Comparison of ENCODE assay signal across 26 cellular contexts in the genomic region with DNA sequence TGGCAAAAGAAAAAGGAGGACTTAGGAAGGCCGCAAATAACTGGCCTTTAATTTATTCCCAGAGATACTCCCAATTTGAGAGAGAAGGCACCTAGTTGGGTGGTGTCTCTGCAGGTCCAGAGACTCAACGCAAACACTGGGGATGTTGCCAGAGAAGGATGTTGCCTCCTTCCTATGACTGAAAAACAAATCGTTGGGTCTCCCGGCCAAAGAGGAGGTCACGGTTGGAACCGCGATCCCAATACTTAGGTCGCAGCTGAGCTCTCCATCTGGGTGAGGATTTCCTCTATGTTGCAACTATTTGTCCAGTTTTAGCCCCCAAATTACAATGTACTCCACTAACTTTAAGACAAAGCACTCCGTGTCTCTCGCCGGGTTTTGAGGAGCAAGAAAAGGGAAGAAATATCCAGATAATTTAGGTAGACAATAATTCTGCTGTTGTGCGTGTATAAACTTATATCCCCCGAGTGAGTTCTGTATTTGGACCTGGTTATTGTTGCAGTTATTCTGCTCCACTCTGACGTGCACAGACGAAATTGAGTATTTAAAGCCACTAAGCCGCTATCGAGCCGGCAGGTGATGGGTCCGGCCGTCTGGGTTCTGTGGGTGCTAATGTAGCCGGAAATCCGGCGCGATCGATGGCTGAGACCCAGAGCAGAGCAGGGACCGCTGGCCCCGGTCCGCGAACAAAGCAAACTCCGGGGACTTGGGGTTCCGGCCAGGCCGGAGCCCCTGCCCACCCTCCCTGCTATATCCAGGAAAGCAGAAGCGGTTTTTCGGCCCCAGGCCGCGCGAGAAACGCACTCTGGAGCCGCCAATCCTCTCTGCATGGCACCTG. TPM values are rescaled to one million over a fixed set of nuclear protein-coding genes. Genes with fewer than 3 reads are reported as not detected.
DNase-seq lines count a peak whose midpoint lies in the region; ATAC-seq, FAIRE-seq and TF ChIP-seq lines count a peak whose summit lies in the region.
"Had no signal": no experiment of that assay in that cellular context is flagged by ENCODE, and none has a peak within 500 bp of the region (broad histone marks: within the 10 kb centered on the region; RNA-seq: fewer than 3 reads in every experiment).

No MANE protein-coding gene starts in this region.

- H3K36me3 ChIP-seq in HepG2 (replicated peaks in 1 of 2; ENCODE audit: control insufficient read depth in 1 of 2, insufficient read depth in 2 of 2, low read length in 2 of 2) = no peaks in the 10 kb centered on the region
- H3K36me3 ChIP-seq in right lobe of liver = no peaks in the 10 kb centered on the region
- H3K36me3 ChIP-seq in tibial artery = no peaks in the 10 kb centered on the region
- H3K36me3 ChIP-seq in mucosa of descending colon (ENCODE audit: low read depth) = no peaks in the 10 kb centered on the region
- H3K36me3 ChIP-seq: neural progenitor cell had no signal

- peaks cover 17% of the 10 kb centered on the region for H3K4me1 Mint-ChIP-seq in activated naive CD8-positive, alpha-beta T cell treated with anti-CD3 and anti-CD28 coated beads, Interleukin-2, amount 50 U/mL, for 24 hours
- H3K4me1 Mint-ChIP-seq: neural progenitor cell had no signal

- H3K4me1 ChIP-seq in HepG2 (ENCODE audit: insufficient read depth, low read length) = no peaks in the 10 kb centered on the region
- H3K4me1 ChIP-seq in right lobe of liver = no peaks in the 10 kb centered on the region
- peaks cover 0 to 36% (median 16%) of the 10 kb centered on the region in 4 donors for H3K4me1 ChIP-seq in tibial artery
- no peaks in the 10 kb centered on the region for H3K4me1 ChIP-seq in mucosa of descending colon (ENCODE audit: low read depth)
- H3K4me1 ChIP-seq: neural progenitor cell had no signal

- TF ChIP-seq POLR2A in HepG2 (IDR thresholded peaks at IDR 0.05; ENCODE audit: insufficient read depth in 1 of 2, low read depth in 2 of 2, low read length in 2 of 2) (no peak), right lobe of liver (IDR thresholded peaks at IDR 0.05) (no peak)

- no peak for DNase-seq in HepG2 (ENCODE audit: low spot score)
- DNase-seq in right lobe of liver = no peak
- no peak for DNase-seq in activated naive CD8-positive, alpha-beta T cell treated with anti-CD3 and anti-CD28 coated beads, Interleukin-2, amount 50 U/mL, for 24 hours
- peak; percentile 18 for DNase-seq in left kidney (ENCODE audit: low read depth, low spot score)
- peak in 1 of 2 donors; percentile 61 for DNase-seq in tibial artery
- no peak for DNase-seq in T1000 (lab: John Stamatoyannopoulos, UW)
- no peak for DNase-seq in mucosa of descending colon
- DNase-seq: amniotic stem cell; DND-41; KG1; left cardiac atrium; midbrain; NCI-H1694; NCI-H774; SHP77; stimulated activated CD4-positive, alpha-beta T cell treated with anti-CD3 and anti-CD28 coated beads, Interleukin-4, amount 100 ng/mL, for 1 hour; T-cell had no signal

- in situ Hi-C loops in HepG2 (cut with HindIII; ENCODE audit: extremely low pct_ligation_motif_present, low pct_unique_long_range_greater_than_20kb) = no loop called here

- peaks cover 87% of the 10 kb centered on the region for H3K27me3 Mint-ChIP-seq in activated naive CD8-positive, alpha-beta T cell treated with anti-CD3 and anti-CD28 coated beads, Interleukin-2, amount 50 U/mL, for 24 hours

- TF ChIP-seq CTCF in HepG2 (CRISPR knock-in tag; IDR thresholded peaks at IDR 0.05) (no peak), right lobe of liver (IDR thresholded peaks at IDR 0.05) (no peak), tibial artery (IDR thresholded peaks at IDR 0.05) (no peak), mucosa of descending colon (IDR thresholded peaks at IDR 0.05) (no peak)

- CTCF ChIA-PET in HepG2 (lab: Yijun Ruan, JAX; ENCODE audit: low intra/inter-chr PET ratio, low total read pairs) = interaction anchor here (2.1 kb wide), 1 partner anchor 192 kb away, joined by 20 read pairs; no protein-coding TSS in a partner anchor

- H3K4me2 ChIP-seq in HepG2 (ENCODE audit: low read depth, low read length) = peak overlapping the region; percentile 49
- H3K4me2 ChIP-seq: neural progenitor cell had no signal

- no peaks in the 10 kb centered on the region for H3K79me2 ChIP-seq in HepG2 (ENCODE audit: insufficient read depth, low read length)

- H3K36me3 Mint-ChIP-seq in activated naive CD8-positive, alpha-beta T cell treated with anti-CD3 and anti-CD28 coated beads, Interleukin-2, amount 50 U/mL, for 24 hours (ENCODE audit: low read depth) = no peaks in the 10 kb centered on the region
- H3K36me3 Mint-ChIP-seq: T-cell, WTC11 had no signal

- peak overlapping the region in 1 of 3 experiments; percentile 55; a peak in 1 of 6 replicates for H3K4me3 ChIP-seq in HepG2 (replicated peaks in 1 of 3; ENCODE audit: insufficient read depth in 1 of 3, low read depth in 2 of 3, low read length in 3 of 3)
- H3K4me3 ChIP-seq in right lobe of liver = no peak overlapping the region
- H3K4me3 ChIP-seq in tibial artery = peak overlapping the region; percentile 17 to 23
- H3K4me3 ChIP-seq in mucosa of descending colon = no peak overlapping the region
- H3K4me3 ChIP-seq: dorsolateral prefrontal cortex, neural progenitor cell had no signal

- FAIRE-seq in HepG2 (lab: Jason Lieb, UNC) = no peak

- H3K4me3 Mint-ChIP-seq in activated naive CD8-positive, alpha-beta T cell treated with anti-CD3 and anti-CD28 coated beads, Interleukin-2, amount 50 U/mL, for 24 hours = no peak overlapping the region
- H3K4me3 Mint-ChIP-seq: neural progenitor cell, T-cell, WTC11 had no signal

- H3K9ac ChIP-seq in HepG2 (ENCODE audit: insufficient read depth, low read depth, low read length) = no peak overlapping the region
- H3K9ac ChIP-seq: neural progenitor cell had no signal

- peak overlapping the region; percentile 12 for H3K27ac Mint-ChIP-seq in activated naive CD8-positive, alpha-beta T cell treated with anti-CD3 and anti-CD28 coated beads, Interleukin-2, amount 50 U/mL, for 24 hours
- H3K27ac Mint-ChIP-seq: activated T-helper 2 cell treated with anti-CD3 and anti-CD28 coated beads, Interferon-gamma antibody, Interleukin-2, Interleukin-4, amounts not matched to agents 10 μg/mL and 5 μg/mL and 100 μg/mL, durations not matched to agents 14 hours and 24 hours and 36 hours; neural progenitor cell; WTC11 had no signal

- POLR2A ChIA-PET in HepG2 (lab: Yijun Ruan, JAX) = no interaction called here

- no peak for TF ChIP-seq RAD21 in HepG2 (CRISPR knock-in tag; IDR thresholded peaks at IDR 0.05)

- H3K9me3 Mint-ChIP-seq in activated naive CD8-positive, alpha-beta T cell treated with anti-CD3 and anti-CD28 coated beads, Interleukin-2, amount 50 U/mL, for 24 hours = no peaks in the 10 kb centered on the region
- H3K9me3 Mint-ChIP-seq: activated T-helper 2 cell treated with anti-CD3 and anti-CD28 coated beads, Interferon-gamma antibody, Interleukin-2, Interleukin-4, amounts not matched to agents 10 μg/mL and 5 μg/mL and 100 μg/mL, durations not matched to agents 14 hours and 24 hours and 36 hours; WTC11 had no signal

- ATAC-seq in HepG2 (no peak), right lobe of liver (no peak), mucosa of descending colon (no peak)
- ATAC-seq in activated naive CD8-positive, alpha-beta T cell treated with anti-CD3 and anti-CD28 coated beads, Interleukin-2, amount 50 U/mL, for 24 hours = no peak
- ATAC-seq: left cardiac atrium, T-cell had no signal

- intact Hi-C loops in HepG2 (cut with micrococcal nuclease; ENCODE audit: unreplicated experiment) = loop anchor here (1.0 kb wide), 1 partner anchor 193 kb away; no protein-coding TSS in a partner anchor
- intact Hi-C loops in right lobe of liver (cut with DNase I) = no loop called here
- intact Hi-C loops in tibial artery (cut with DNase I; ENCODE audit: low total_unique reads) = no loop called here
- intact Hi-C loops in mucosa of descending colon (cut with DNase I, micrococcal nuclease) = no loop called here

- H3K9me3 ChIP-seq in HepG2 (ENCODE audit: low read length) (no peaks in the 10 kb centered on the region), right lobe of liver (no peaks in the 10 kb centered on the region), tibial artery (no peaks in the 10 kb centered on the region), mucosa of descending colon (no peaks in the 10 kb centered on the region)

- WGBS in HepG2 (ENCODE audit: low lambda C conversion rate) = 40% methylated on average over 15 of the region's 39 CpGs
- WGBS in right lobe of liver (ENCODE audit: insufficient coverage, low coverage, low lambda C conversion rate, missing lambda C conversion rate) = 8% methylated on average over 31 of the region's 39 CpGs

- BruUV-seq in HepG2 (replicated peaks; lab: Mats Ljungman, UMichigan) = no TSS peak

- H3K27me3 ChIP-seq in HepG2 (ENCODE audit: control insufficient read depth in 1 of 2, insufficient read depth in 2 of 2, low read length in 2 of 2) (peaks cover 24 to 95% of the 10 kb centered on the region in 2 experiments), right lobe of liver (peaks cover 21 to 62% of the 10 kb centered on the region in 2 donors), tibial artery (peaks cover 0 to 20% of the 10 kb centered on the region in 2 donors)

- no peak overlapping the region for H3K27ac ChIP-seq in HepG2 (ENCODE audit: extremely low read length, insufficient read depth, low read length)
- H3K27ac ChIP-seq in right lobe of liver = no peak overlapping the region
- peak overlapping the region; percentile 64 to 66 for H3K27ac ChIP-seq in tibial artery
- H3K27ac ChIP-seq: dorsolateral prefrontal cortex, neural progenitor cell had no signal

- H2AFZ ChIP-seq in HepG2 (ENCODE audit: low read length) = no peak overlapping the region
- H2AFZ ChIP-seq: neural progenitor cell had no signal

- TF ChIP-seq EP300 in HepG2 (IDR thresholded peaks at IDR 0.05; ENCODE audit: low read depth in 2 of 2, low read length in 2 of 2) = no peak
- TF ChIP-seq EP300 in HepG2 (CRISPR knock-in tag; IDR thresholded peaks at IDR 0.05; ENCODE audit: borderline replicate concordance) = no peak

- H4K20me1 ChIP-seq in HepG2 (ENCODE audit: insufficient read depth, low read length) = no peaks in the 10 kb centered on the region

RNA-seq across cellular contexts. Expression of a gene that starts 5.7 kb away (rescaled TPM):
- not detected in 2 replicates for total RNA-seq in HepG2 (2016; rRNA removed; fragmentation: Illumina TruSeq; extraction: Trizol)
- total RNA-seq in HepG2 (2016; cell fraction: cytosol; rRNA removed; fragmentation: Illumina TruSeq; extraction: Trizol; ENCODE audit: low read depth) = not detected in 2 replicates
- total RNA-seq in HepG2 (2016; cell fraction: insoluble cytoplasmic fraction; rRNA removed; fragmentation: Illumina TruSeq; extraction: Trizol) = not detected in 2 replicates
- not detected in 2 replicates for total RNA-seq in HepG2 (2016; cell fraction: membrane; rRNA removed; fragmentation: Illumina TruSeq; extraction: Trizol)
- total RNA-seq in HepG2 (2016; cell fraction: nucleus; rRNA removed; fragmentation: Illumina TruSeq; extraction: Trizol) = not detected in 2 replicates
- not detected in 2 replicates for polyA plus RNA-seq in HepG2 (2011; rRNA removed)
- polyA plus RNA-seq in HepG2 (2011; cell fraction: cytosol; rRNA removed) = not detected in 2 replicates
- not detected in 2 replicates for polyA plus RNA-seq in HepG2 (2011; cell fraction: nucleus; rRNA removed)
- polyA plus RNA-seq in HepG2 (2012) = not detected in 2 replicates
- not detected in 2 replicates for polyA plus RNA-seq in HepG2 (2016; cell fraction: cytosol; fragmentation: Illumina TruSeq; extraction: Trizol; ENCODE audit: low read depth)
- not detected in 2 replicates for polyA plus RNA-seq in HepG2 (2016; cell fraction: insoluble cytoplasmic fraction; fragmentation: Illumina TruSeq; extraction: Trizol; ENCODE audit: low read depth)
- not detected in 2 replicates for polyA plus RNA-seq in HepG2 (2016; cell fraction: membrane; fragmentation: Illumina TruSeq; extraction: Trizol; ENCODE audit: low read depth)
- polyA plus RNA-seq in HepG2 (2016; cell fraction: nucleus; fragmentation: Illumina TruSeq; extraction: Trizol; ENCODE audit: insufficient read depth, low read depth) = not detected in 2 replicates
- polyA minus RNA-seq in HepG2 (2011; rRNA and poly(A)+ RNA removed; ENCODE audit: low replicate concordance) = not detected in 2 replicates
- not detected in 2 replicates for polyA minus RNA-seq in HepG2 (2011; cell fraction: cytosol; rRNA and poly(A)+ RNA removed)
- polyA minus RNA-seq in HepG2 (2011; cell fraction: nucleus; rRNA and poly(A)+ RNA removed) = not detected in 2 replicates
- not detected for total RNA-seq in right lobe of liver
- total RNA-seq in mucosa of descending colon = not detected
- total RNA-seq: activated T-helper 2 cell treated with anti-CD3 and anti-CD28 coated beads, Interferon-gamma antibody, Interleukin-2, Interleukin-4, amounts not matched to agents 10 μg/mL and 5 μg/mL and 100 μg/mL, durations not matched to agents 14 hours and 24 hours and 36 hours; dorsolateral prefrontal cortex; H4; left cardiac atrium; OCI-LY7; pulmonary artery endothelial cell; T-cell; ureter; WTC11 had no signal
- polyA plus RNA-seq: esophagus had no signal

RNA-seq across cellular contexts. Expression of a gene that starts 12.5 kb away (rescaled TPM):
- total RNA-seq in HepG2 (2016; rRNA removed; fragmentation: Illumina TruSeq; extraction: Trizol) = not detected in 2 replicates
- not detected in 2 replicates for total RNA-seq in HepG2 (2016; cell fraction: cytosol; rRNA removed; fragmentation: Illumina TruSeq; extraction: Trizol; ENCODE audit: low read depth)
- total RNA-seq in HepG2 (2016; cell fraction: insoluble cytoplasmic fraction; rRNA removed; fragmentation: Illumina TruSeq; extraction: Trizol) = not detected in 2 replicates
- not detected in 2 replicates for total RNA-seq in HepG2 (2016; cell fraction: membrane; rRNA removed; fragmentation: Illumina TruSeq; extraction: Trizol)
- total RNA-seq in HepG2 (2016; cell fraction: nucleus; rRNA removed; fragmentation: Illumina TruSeq; extraction: Trizol) = not detected in 2 replicates
- polyA plus RNA-seq in HepG2 (2011; rRNA removed) = not detected in 2 replicates
- polyA plus RNA-seq in HepG2 (2011; cell fraction: cytosol; rRNA removed) = not detected in 2 replicates
- polyA plus RNA-seq in HepG2 (2011; cell fraction: nucleus; rRNA removed) = not detected in 2 replicates
- not detected in 2 replicates for polyA plus RNA-seq in HepG2 (2012)
- not detected in 2 replicates for polyA plus RNA-seq in HepG2 (2016; cell fraction: cytosol; fragmentation: Illumina TruSeq; extraction: Trizol; ENCODE audit: low read depth)
- polyA plus RNA-seq in HepG2 (2016; cell fraction: insoluble cytoplasmic fraction; fragmentation: Illumina TruSeq; extraction: Trizol; ENCODE audit: low read depth) = not detected in 2 replicates
- polyA plus RNA-seq in HepG2 (2016; cell fraction: membrane; fragmentation: Illumina TruSeq; extraction: Trizol; ENCODE audit: low read depth) = not detected in 2 replicates
- polyA plus RNA-seq in HepG2 (2016; cell fraction: nucleus; fragmentation: Illumina TruSeq; extraction: Trizol; ENCODE audit: insufficient read depth, low read depth) = not detected in 2 replicates
- 8.8 TPM in 1 of 2 replicates, not detected in the other for polyA minus RNA-seq in HepG2 (2011; rRNA and poly(A)+ RNA removed; ENCODE audit: low replicate concordance)
- 0.30 TPM in 1 of 2 replicates, not detected in the other for polyA minus RNA-seq in HepG2 (2011; cell fraction: cytosol; rRNA and poly(A)+ RNA removed)
- polyA minus RNA-seq in HepG2 (2011; cell fraction: nucleus; rRNA and poly(A)+ RNA removed) = 0.13 TPM in 1 of 2 replicates, not detected in the other
- total RNA-seq in right lobe of liver = not detected
- not detected for total RNA-seq in mucosa of descending colon
- total RNA-seq: activated T-helper 2 cell treated with anti-CD3 and anti-CD28 coated beads, Interferon-gamma antibody, Interleukin-2, Interleukin-4, amounts not matched to agents 10 μg/mL and 5 μg/mL and 100 μg/mL, durations not matched to agents 14 hours and 24 hours and 36 hours; dorsolateral prefrontal cortex; left cardiac atrium; pulmonary artery endothelial cell; T-cell; WTC11 had no signal
- polyA plus RNA-seq: esophagus had no signal

RNA-seq across cellular contexts. Expression of a gene that starts 14.3 kb away (rescaled TPM):
- total RNA-seq in HepG2 (2016; rRNA removed; fragmentation: Illumina TruSeq; extraction: Trizol) (not detected in 2 replicates), right lobe of liver (not detected), mucosa of descending colon (not detected)
- total RNA-seq in HepG2 (2016; cell fraction: cytosol; rRNA removed; fragmentation: Illumina TruSeq; extraction: Trizol; ENCODE audit: low read depth) = not detected in 2 replicates
- not detected in 2 replicates for total RNA-seq in HepG2 (2016; cell fraction: insoluble cytoplasmic fraction; rRNA removed; fragmentation: Illumina TruSeq; extraction: Trizol)
- not detected in 2 replicates for total RNA-seq in HepG2 (2016; cell fraction: membrane; rRNA removed; fragmentation: Illumina TruSeq; extraction: Trizol)
- not detected in 2 replicates for total RNA-seq in HepG2 (2016; cell fraction: nucleus; rRNA removed; fragmentation: Illumina TruSeq; extraction: Trizol)
- polyA plus RNA-seq in HepG2 (2011; rRNA removed) = not detected in 2 replicates
- polyA plus RNA-seq in HepG2 (2011; cell fraction: cytosol; rRNA removed) = not detected in 2 replicates
- polyA plus RNA-seq in HepG2 (2011; cell fraction: nucleus; rRNA removed) = not detected in 2 replicates
- polyA plus RNA-seq in HepG2 (2012) = not detected in 2 replicates
- not detected in 2 replicates for polyA plus RNA-seq in HepG2 (2016; cell fraction: cytosol; fragmentation: Illumina TruSeq; extraction: Trizol; ENCODE audit: low read depth)
- not detected in 2 replicates for polyA plus RNA-seq in HepG2 (2016; cell fraction: insoluble cytoplasmic fraction; fragmentation: Illumina TruSeq; extraction: Trizol; ENCODE audit: low read depth)
- not detected in 2 replicates for polyA plus RNA-seq in HepG2 (2016; cell fraction: membrane; fragmentation: Illumina TruSeq; extraction: Trizol; ENCODE audit: low read depth)
- polyA plus RNA-seq in HepG2 (2016; cell fraction: nucleus; fragmentation: Illumina TruSeq; extraction: Trizol; ENCODE audit: insufficient read depth, low read depth) = not detected in 2 replicates
- 0.84 TPM in 1 of 2 replicates, not detected in the other for polyA minus RNA-seq in HepG2 (2011; rRNA and poly(A)+ RNA removed; ENCODE audit: low replicate concordance)
- not detected in 2 replicates for polyA minus RNA-seq in HepG2 (2011; cell fraction: cytosol; rRNA and poly(A)+ RNA removed)
- not detected in 2 replicates for polyA minus RNA-seq in HepG2 (2011; cell fraction: nucleus; rRNA and poly(A)+ RNA removed)
- total RNA-seq: activated T-helper 2 cell treated with anti-CD3 and anti-CD28 coated beads, Interferon-gamma antibody, Interleukin-2, Interleukin-4, amounts not matched to agents 10 μg/mL and 5 μg/mL and 100 μg/mL, durations not matched to agents 14 hours and 24 hours and 36 hours; dorsolateral prefrontal cortex; left cardiac atrium; pulmonary artery endothelial cell; T-cell; WTC11 had no signal
- polyA plus RNA-seq: esophagus had no signal

RNA-seq across cellular contexts. Expression of a gene that starts 21.8 kb away (rescaled TPM):
- 0.07 TPM in 2 replicates for total RNA-seq in HepG2 (2016; rRNA removed; fragmentation: Illumina TruSeq; extraction: Trizol)
- not detected in 2 replicates for total RNA-seq in HepG2 (2016; cell fraction: cytosol; rRNA removed; fragmentation: Illumina TruSeq; extraction: Trizol; ENCODE audit: low read depth)
- not detected in 2 replicates for total RNA-seq in HepG2 (2016; cell fraction: insoluble cytoplasmic fraction; rRNA removed; fragmentation: Illumina TruSeq; extraction: Trizol)
- 0.10 TPM in 1 of 2 replicates, not detected in the other for total RNA-seq in HepG2 (2016; cell fraction: membrane; rRNA removed; fragmentation: Illumina TruSeq; extraction: Trizol)
- total RNA-seq in HepG2 (2016; cell fraction: nucleus; rRNA removed; fragmentation: Illumina TruSeq; extraction: Trizol) = not detected in 2 replicates
- polyA plus RNA-seq in HepG2 (2011; rRNA removed) = not detected in 2 replicates
- not detected in 2 replicates for polyA plus RNA-seq in HepG2 (2011; cell fraction: cytosol; rRNA removed)
- polyA plus RNA-seq in HepG2 (2011; cell fraction: nucleus; rRNA removed) = not detected in 2 replicates
- polyA plus RNA-seq in HepG2 (2012) = not detected in 2 replicates
- polyA plus RNA-seq in HepG2 (2016; cell fraction: cytosol; fragmentation: Illumina TruSeq; extraction: Trizol; ENCODE audit: low read depth) = not detected in 2 replicates
- polyA plus RNA-seq in HepG2 (2016; cell fraction: insoluble cytoplasmic fraction; fragmentation: Illumina TruSeq; extraction: Trizol; ENCODE audit: low read depth) = not detected in 2 replicates
- polyA plus RNA-seq in HepG2 (2016; cell fraction: membrane; fragmentation: Illumina TruSeq; extraction: Trizol; ENCODE audit: low read depth) = not detected in 2 replicates
- not detected in 2 replicates for polyA plus RNA-seq in HepG2 (2016; cell fraction: nucleus; fragmentation: Illumina TruSeq; extraction: Trizol; ENCODE audit: insufficient read depth, low read depth)
- 0.10 and 9.6 TPM in 2 replicates for polyA minus RNA-seq in HepG2 (2011; rRNA and poly(A)+ RNA removed; ENCODE audit: low replicate concordance)
- not detected in 2 replicates for polyA minus RNA-seq in HepG2 (2011; cell fraction: cytosol; rRNA and poly(A)+ RNA removed)
- polyA minus RNA-seq in HepG2 (2011; cell fraction: nucleus; rRNA and poly(A)+ RNA removed) = not detected in 2 replicates
- total RNA-seq in right lobe of liver = not detected
- total RNA-seq in mucosa of descending colon = not detected
- total RNA-seq: activated T-helper 2 cell treated with anti-CD3 and anti-CD28 coated beads, Interferon-gamma antibody, Interleukin-2, Interleukin-4, amounts not matched to agents 10 μg/mL and 5 μg/mL and 100 μg/mL, durations not matched to agents 14 hours and 24 hours and 36 hours; dorsolateral prefrontal cortex; left cardiac atrium; pulmonary artery endothelial cell had no signal

RNA-seq across cellular contexts. Expression of a gene that starts 24.5 kb away (rescaled TPM):
- total RNA-seq in HepG2 (2016; rRNA removed; fragmentation: Illumina TruSeq; extraction: Trizol) (not detected in 2 replicates), right lobe of liver (not detected), mucosa of descending colon (not detected)
- not detected in 2 replicates for total RNA-seq in HepG2 (2016; cell fraction: cytosol; rRNA removed; fragmentation: Illumina TruSeq; extraction: Trizol; ENCODE audit: low read depth)
- total RNA-seq in HepG2 (2016; cell fraction: insoluble cytoplasmic fraction; rRNA removed; fragmentation: Illumina TruSeq; extraction: Trizol) = not detected in 2 replicates
- total RNA-seq in HepG2 (2016; cell fraction: membrane; rRNA removed; fragmentation: Illumina TruSeq; extraction: Trizol) = not detected in 2 replicates
- total RNA-seq in HepG2 (2016; cell fraction: nucleus; rRNA removed; fragmentation: Illumina TruSeq; extraction: Trizol) = not detected in 2 replicates
- polyA plus RNA-seq in HepG2 (2011; rRNA removed) = not detected in 2 replicates
- polyA plus RNA-seq in HepG2 (2011; cell fraction: cytosol; rRNA removed) = 0.17 TPM in 1 of 2 replicates, not detected in the other
- not detected in 2 replicates for polyA plus RNA-seq in HepG2 (2011; cell fraction: nucleus; rRNA removed)
- 0.35 TPM in 1 of 2 replicates, not detected in the other for polyA plus RNA-seq in HepG2 (2012)
- not detected in 2 replicates for polyA plus RNA-seq in HepG2 (2016; cell fraction: cytosol; fragmentation: Illumina TruSeq; extraction: Trizol; ENCODE audit: low read depth)
- 0.19 TPM in 1 of 2 replicates, not detected in the other for polyA plus RNA-seq in HepG2 (2016; cell fraction: insoluble cytoplasmic fraction; fragmentation: Illumina TruSeq; extraction: Trizol; ENCODE audit: low read depth)
- not detected in 2 replicates for polyA plus RNA-seq in HepG2 (2016; cell fraction: membrane; fragmentation: Illumina TruSeq; extraction: Trizol; ENCODE audit: low read depth)
- not detected in 2 replicates for polyA plus RNA-seq in HepG2 (2016; cell fraction: nucleus; fragmentation: Illumina TruSeq; extraction: Trizol; ENCODE audit: insufficient read depth, low read depth)
- 19.2 TPM in 1 of 2 replicates, not detected in the other for polyA minus RNA-seq in HepG2 (2011; rRNA and poly(A)+ RNA removed; ENCODE audit: low replicate concordance)
- polyA minus RNA-seq in HepG2 (2011; cell fraction: cytosol; rRNA and poly(A)+ RNA removed) = not detected in 2 replicates
- polyA minus RNA-seq in HepG2 (2011; cell fraction: nucleus; rRNA and poly(A)+ RNA removed) = 0.26 TPM in 1 of 2 replicates, not detected in the other
- total RNA-seq: activated T-helper 2 cell treated with anti-CD3 and anti-CD28 coated beads, Interferon-gamma antibody, Interleukin-2, Interleukin-4, amounts not matched to agents 10 μg/mL and 5 μg/mL and 100 μg/mL, durations not matched to agents 14 hours and 24 hours and 36 hours; left cardiac atrium; pulmonary artery endothelial cell; WTC11 had no signal

Comparison
In these comparisons a context has a peak if more than half of its experiments do, and no peak if none do; other contexts are left out.
1. H3K27ac ChIP-seq: peak in tibial artery (2 of 2); none in HepG2 (single experiment) and right lobe of liver (0 of 3).
2. H3K4me3 ChIP-seq: peak in tibial artery (2 of 2); none in right lobe of liver (0 of 3) and mucosa of descending colon (single experiment).